Comparison of ENCODE assay signal across 14 cellular contexts in genomic region chr12:131091976-131092691, GRCh38.
DNase-seq lines count a peak whose midpoint lies in the region; ATAC-seq and TF ChIP-seq lines count a peak whose summit lies in the region.
"Had no signal": no experiment of that assay in that cellular context is flagged by ENCODE, and none has a peak within 500 bp of the region (broad histone marks: within the 10 kb centered on the region; RNA-seq: fewer than 3 reads in every experiment).

No MANE protein-coding gene starts in this region.

- H3K36me3 Mint-ChIP-seq in activated CD8-positive, alpha-beta T cell treated with anti-CD3 and anti-CD28 coated beads for 36 hours (ENCODE audit: low read depth): no peaks in the 10 kb centered on the region
- H3K36me3 Mint-ChIP-seq in activated CD8-positive, alpha-beta T cell treated with anti-CD3 and anti-CD28 coated beads, Interleukin-2, amount 10 ng/mL, durations not matched to agents 7 days and 5 days (ENCODE audit: low read depth): no peaks in the 10 kb centered on the region
- no peaks in the 10 kb centered on the region for H3K36me3 Mint-ChIP-seq in stimulated activated naive B cell treated with anti-CD40 and anti-IgM and Interleukin-4, amounts not matched to agents 10 μg/mL and 1 μg/mL and 100 μg/mL, for 72 hours
- H3K36me3 Mint-ChIP-seq: naive B cell had no signal

- peak overlapping the region; percentile 22 for H3K4me3 Mint-ChIP-seq in activated CD8-positive, alpha-beta T cell treated with anti-CD3 and anti-CD28 coated beads for 36 hours
- no peak overlapping the region for H3K4me3 Mint-ChIP-seq in activated CD8-positive, alpha-beta T cell treated with anti-CD3 and anti-CD28 coated beads, Interleukin-2, amount 10 ng/mL, durations not matched to agents 7 days and 5 days
- peak overlapping the region; percentile 8 to 59 for H3K4me3 Mint-ChIP-seq in stimulated activated naive B cell treated with anti-CD40 and anti-IgM and Interleukin-4, amounts not matched to agents 10 μg/mL and 1 μg/mL and 100 μg/mL, for 72 hours

- POLR2A ChIA-PET in activated CD8-positive, alpha-beta T cell treated with anti-CD3 and anti-CD28 coated beads for 36 hours (lab: Charles Lee): no interaction called here
- POLR2A ChIA-PET in activated CD8-positive, alpha-beta T cell treated with anti-CD3 and anti-CD28 coated beads, Interleukin-2, amount 10 ng/mL, durations not matched to agents 7 days and 5 days (lab: Charles Lee): no interaction called here

- TF ChIP-seq CTCF in activated CD8-positive, alpha-beta T cell treated with anti-CD3 and anti-CD28 coated beads for 36 hours (IDR thresholded peaks at IDR 0.05): no peak

- H3K27me3 Mint-ChIP-seq in activated CD8-positive, alpha-beta T cell treated with anti-CD3 and anti-CD28 coated beads for 36 hours: peaks cover 7% of the 10 kb centered on the region
- H3K27me3 Mint-ChIP-seq in activated CD8-positive, alpha-beta T cell treated with anti-CD3 and anti-CD28 coated beads, Interleukin-2, amount 10 ng/mL, durations not matched to agents 7 days and 5 days (ENCODE audit: low read depth): no peaks in the 10 kb centered on the region
- peaks cover 4 to 6% of the 10 kb centered on the region in 2 donors for H3K27me3 Mint-ChIP-seq in stimulated activated naive B cell treated with anti-CD40 and anti-IgM and Interleukin-4, amounts not matched to agents 10 μg/mL and 1 μg/mL and 100 μg/mL, for 72 hours

- peak overlapping the region; percentile 82 for H3K27ac Mint-ChIP-seq in activated CD8-positive, alpha-beta T cell treated with anti-CD3 and anti-CD28 coated beads for 36 hours
- no peak overlapping the region for H3K27ac Mint-ChIP-seq in activated CD8-positive, alpha-beta T cell treated with anti-CD3 and anti-CD28 coated beads, Interleukin-2, amount 10 ng/mL, durations not matched to agents 7 days and 5 days
- peak overlapping the region; percentile 89 for H3K27ac Mint-ChIP-seq in stimulated activated naive B cell treated with anti-CD40 and anti-IgM and Interleukin-4, amounts not matched to agents 10 μg/mL and 1 μg/mL and 100 μg/mL, for 72 hours

- H3K9me3 Mint-ChIP-seq in activated CD8-positive, alpha-beta T cell treated with anti-CD3 and anti-CD28 coated beads for 36 hours: no peaks in the 10 kb centered on the region
- no peaks in the 10 kb centered on the region for H3K9me3 Mint-ChIP-seq in activated CD8-positive, alpha-beta T cell treated with anti-CD3 and anti-CD28 coated beads, Interleukin-2, amount 10 ng/mL, durations not matched to agents 7 days and 5 days (ENCODE audit: insufficient read depth)
- H3K9me3 Mint-ChIP-seq in stimulated activated naive B cell treated with anti-CD40 and anti-IgM and Interleukin-4, amounts not matched to agents 10 μg/mL and 1 μg/mL and 100 μg/mL, for 72 hours: no peaks in the 10 kb centered on the region
- H3K9me3 Mint-ChIP-seq: naive B cell had no signal

- no peak for DNase-seq in activated CD8-positive, alpha-beta T cell treated with anti-CD3 and anti-CD28 coated beads for 36 hours
- DNase-seq in activated CD8-positive, alpha-beta T cell treated with anti-CD3 and anti-CD28 coated beads, Interleukin-2, amount 10 ng/mL, durations not matched to agents 7 days and 5 days: no peak
- DNase-seq in islet precursor cell: peak; percentile 50
- DNase-seq in stimulated activated naive B cell treated with anti-CD40 and anti-IgM and Interleukin-4, amounts not matched to agents 10 μg/mL and 1 μg/mL and 100 μg/mL, for 72 hours: no peak
- DNase-seq in GM19238 (ENCODE audit: insufficient read length, low spot score): no peak
- DNase-seq in stimulated activated CD4-positive, alpha-beta T cell treated with anti-CD3 and anti-CD28 coated beads, Interleukin-4, amount 100 ng/mL, for 1 hour: no peak
- DNase-seq in NCI-H2171 treated with DMSO at 0.1 percent for 48 hours (lab: John Stamatoyannopoulos, UW): no peak
- DNase-seq: activated naive CD4-positive, alpha-beta T cell; GF-D8; naive B cell; NCI-H1105; NCI-H345 had no signal

- intact Hi-C loops in activated CD8-positive, alpha-beta T cell treated with anti-CD3 and anti-CD28 coated beads for 36 hours (cut with micrococcal nuclease): no loop called here

- peaks cover 24% of the 10 kb centered on the region for H3K4me1 Mint-ChIP-seq in activated CD8-positive, alpha-beta T cell treated with anti-CD3 and anti-CD28 coated beads for 36 hours (ENCODE audit: low read depth)
- peaks cover 24% of the 10 kb centered on the region for H3K4me1 Mint-ChIP-seq in activated CD8-positive, alpha-beta T cell treated with anti-CD3 and anti-CD28 coated beads, Interleukin-2, amount 10 ng/mL, durations not matched to agents 7 days and 5 days (ENCODE audit: low read depth)
- H3K4me1 Mint-ChIP-seq in stimulated activated naive B cell treated with anti-CD40 and anti-IgM and Interleukin-4, amounts not matched to agents 10 μg/mL and 1 μg/mL and 100 μg/mL, for 72 hours: peaks cover 44 to 53% of the 10 kb centered on the region in 2 donors

- ATAC-seq in activated CD8-positive, alpha-beta T cell treated with anti-CD3 and anti-CD28 coated beads for 36 hours: no peak
- ATAC-seq in activated CD8-positive, alpha-beta T cell treated with anti-CD3 and anti-CD28 coated beads, Interleukin-2, amount 10 ng/mL, durations not matched to agents 7 days and 5 days: no peak
- ATAC-seq in HG03378 (IDR thresholded peaks at IDR 0.05; ENCODE audit: unreplicated experiment): peak; percentile 4
- ATAC-seq in stimulated activated naive B cell treated with anti-CD40 and anti-IgM and Interleukin-4, amounts not matched to agents 10 μg/mL and 1 μg/mL and 100 μg/mL, for 72 hours (replicated peaks): peak in 1 of 2 donors; percentile 6
- ATAC-seq: gastroesophageal sphincter had no signal

- CTCF ChIA-PET in activated CD8-positive, alpha-beta T cell treated with anti-CD3 and anti-CD28 coated beads for 36 hours (lab: Charles Lee): interaction anchor here (2.8 kb wide), 1 partner anchor 13 kb away, joined by 29 read pairs; no protein-coding TSS in a partner anchor
- CTCF ChIA-PET in activated CD8-positive, alpha-beta T cell treated with anti-CD3 and anti-CD28 coated beads, Interleukin-2, amount 10 ng/mL, durations not matched to agents 7 days and 5 days (lab: Charles Lee): interaction anchor here (3.8 kb wide), 1 partner anchor 13 kb away, joined by 34 read pairs; no protein-coding TSS in a partner anchor
